ENCODE assay signal across 11 cellular contexts in the genomic region with DNA sequence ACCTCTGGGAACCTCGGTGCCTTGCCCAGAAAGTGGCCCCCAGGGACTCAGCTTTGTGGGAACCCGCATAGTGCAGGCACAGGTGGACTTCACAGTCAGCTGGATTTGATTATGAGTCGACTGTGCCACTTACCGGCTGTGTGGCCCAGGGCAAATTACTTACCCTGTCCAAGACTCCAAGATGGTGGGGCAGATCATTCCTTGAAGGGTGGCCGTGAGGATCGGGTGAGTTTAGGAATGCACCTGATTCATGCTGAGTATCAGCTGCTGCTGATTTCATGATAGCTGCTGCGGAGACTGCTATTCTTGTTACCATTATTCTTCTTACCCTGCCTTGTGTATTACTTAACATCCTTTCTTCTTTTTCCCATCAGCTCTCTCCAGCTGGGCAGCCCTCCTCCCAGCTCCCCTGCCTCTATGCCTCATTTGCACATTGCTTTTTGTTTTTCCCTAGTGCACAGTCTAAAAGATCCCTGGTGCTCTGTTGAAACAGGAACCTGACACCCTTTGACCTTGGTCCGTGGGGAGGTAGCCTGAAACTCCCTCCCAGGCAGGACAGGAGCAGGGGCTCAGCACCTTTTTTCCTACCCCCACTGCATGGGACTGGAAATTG. TPM values are rescaled to one million over a fixed set of nuclear protein-coding genes. Genes with fewer than 3 reads are reported as not detected.
A peak's percentile ranks its signal among the peaks of the same experiment; 100 is the strongest.
DNase-seq lines count a peak whose midpoint lies in the region; ATAC-seq, FAIRE-seq and TF ChIP-seq lines count a peak whose summit lies in the region.
"Had no signal": no experiment of that assay in that cellular context is flagged by ENCODE, and none has a peak within 500 bp of the region (broad histone marks: within the 10 kb centered on the region; RNA-seq: fewer than 3 reads in every experiment).

No MANE protein-coding gene starts in this region.

- H3K4me1 Mint-ChIP-seq in activated CD4-positive, alpha-beta T cell treated with anti-CD3 and anti-CD28 coated beads, Interleukin-2, amount 10 ng/mL, durations not matched to agents 24 days and 14 days: no peaks in the 10 kb centered on the region
- H3K4me1 Mint-ChIP-seq: CD8-positive, alpha-beta memory T cell had no signal

- no peak overlapping the region for H3K23ac ChIP-seq in trophoblast cell (ENCODE audit: low read length)

- no peak for TF ChIP-seq CTCF in colonic mucosa (IDR thresholded peaks at IDR 0.05)

- peak; percentile 23 for FAIRE-seq in H54 (lab: Jason Lieb, UNC)

- DNase-seq in H54 (ENCODE audit: insufficient read length, low spot score) (no peak), RPMI7951 (ENCODE audit: low read depth) (peak; percentile 65), trophoblast cell (peak; percentile 94), colonic mucosa (no peak), amniotic stem cell (lab: John Stamatoyannopoulos, UW) (no peak)
- no peak for DNase-seq in stimulated activated CD4-positive, alpha-beta T cell treated with anti-CD3 and anti-CD28 coated beads, Interleukin-4, amount 100 ng/mL, for 1 hour
- no peak for DNase-seq in activated CD4-positive, alpha-beta T cell treated with anti-CD3 and anti-CD28 coated beads, Interleukin-2, amount 10 ng/mL, durations not matched to agents 24 days and 14 days
- DNase-seq: activated naive CD4-positive, alpha-beta T cell treated with Interleukin-2 at 50 U/mL for 16 hours; CD8-positive, alpha-beta memory T cell; heart left ventricle had no signal

- no peak overlapping the region for H4K8ac ChIP-seq in trophoblast cell (ENCODE audit: low read depth, low read length)

- peaks cover 11% of the 10 kb centered on the region for H3K27me3 Mint-ChIP-seq in activated CD4-positive, alpha-beta T cell treated with anti-CD3 and anti-CD28 coated beads, Interleukin-2, amount 10 ng/mL, durations not matched to agents 24 days and 14 days

- H3K79me2 ChIP-seq in trophoblast cell (ENCODE audit: control insufficient read depth, insufficient read depth, low read length, poor library complexity): no peaks in the 10 kb centered on the region

- no peak overlapping the region for H2BK12ac ChIP-seq in trophoblast cell (ENCODE audit: low read length)

- H3K4ac ChIP-seq in trophoblast cell (ENCODE audit: low read depth, low read length): no peak overlapping the region

- no peak overlapping the region for H3K14ac ChIP-seq in trophoblast cell (ENCODE audit: low read length)

- no peak overlapping the region for H3K27ac ChIP-seq in trophoblast cell (ENCODE audit: low read depth, low read length)
- H3K27ac ChIP-seq in colonic mucosa: no peak overlapping the region

- no peak for TF ChIP-seq POLR2A in H54 (IDR thresholded peaks at IDR 0.05; ENCODE audit: low read depth, low read length)

- WGBS in trophoblast cell (ENCODE audit: extremely low coverage, insufficient coverage, insufficient read length): no CpG with 5 or more reads among the region's 8 CpGs

- H3K9me3 Mint-ChIP-seq in activated CD4-positive, alpha-beta T cell treated with anti-CD3 and anti-CD28 coated beads, Interleukin-2, amount 10 ng/mL, durations not matched to agents 24 days and 14 days: no peaks in the 10 kb centered on the region
- H3K9me3 Mint-ChIP-seq: CD8-positive, alpha-beta memory T cell had no signal

- H3K4me3 Mint-ChIP-seq in activated CD4-positive, alpha-beta T cell treated with anti-CD3 and anti-CD28 coated beads, Interleukin-2, amount 10 ng/mL, durations not matched to agents 24 days and 14 days: no peak overlapping the region
- H3K4me3 Mint-ChIP-seq: CD8-positive, alpha-beta memory T cell had no signal

- peaks cover 8 to 11% of the 10 kb centered on the region in 2 experiments for H3K4me1 ChIP-seq in trophoblast cell (ENCODE audit: control insufficient read depth in 1 of 2, insufficient read depth in 2 of 2, low read length in 2 of 2)
- no peaks in the 10 kb centered on the region for H3K4me1 ChIP-seq in colonic mucosa

- H3K9ac ChIP-seq in trophoblast cell (ENCODE audit: low read length) (no peak overlapping the region), colonic mucosa (ENCODE audit: low read depth in 2 of 2, low read length in 2 of 2) (no peak overlapping the region)

- H3K27me3 ChIP-seq in trophoblast cell (ENCODE audit: insufficient read depth, low read length) (no peaks in the 10 kb centered on the region), colonic mucosa (no peaks in the 10 kb centered on the region)
- H3K27me3 ChIP-seq: heart left ventricle had no signal

- no peak overlapping the region for H2AFZ ChIP-seq in trophoblast cell (ENCODE audit: insufficient read depth, low read length, poor library complexity)

- H3K36me3 ChIP-seq in trophoblast cell (ENCODE audit: control insufficient read depth in 1 of 2, insufficient read depth in 2 of 2, low read length in 2 of 2): no peaks in the 10 kb centered on the region
- H3K36me3 ChIP-seq in colonic mucosa: no peaks in the 10 kb centered on the region
- H3K36me3 ChIP-seq: heart left ventricle had no signal

- no peak overlapping the region for H3K18ac ChIP-seq in trophoblast cell (ENCODE audit: low read length)

- no peak overlapping the region for H2BK120ac ChIP-seq in trophoblast cell (ENCODE audit: insufficient read depth, low read length, poor library complexity)

- H3K4me3 ChIP-seq in trophoblast cell (ENCODE audit: low read depth, low read length) (no peak overlapping the region), colonic mucosa (no peak overlapping the region)
- H3K4me3 ChIP-seq: heart left ventricle had no signal

- H3K79me1 ChIP-seq in trophoblast cell (ENCODE audit: low read length): no peaks in the 10 kb centered on the region

- no peak overlapping the region for H3K4me2 ChIP-seq in trophoblast cell (ENCODE audit: low read length)

- no peak overlapping the region for H2BK5ac ChIP-seq in trophoblast cell (ENCODE audit: low read depth, low read length, poor library complexity)

- no peak overlapping the region for H3K27ac Mint-ChIP-seq in activated CD4-positive, alpha-beta T cell treated with anti-CD3 and anti-CD28 coated beads, Interleukin-2, amount 10 ng/mL, durations not matched to agents 24 days and 14 days

- no peak overlapping the region for H4K91ac ChIP-seq in trophoblast cell (ENCODE audit: low read depth, low read length)

- no peak overlapping the region for H4K12ac ChIP-seq in trophoblast cell (ENCODE audit: low read depth, low read length)

- no peaks in the 10 kb centered on the region for H3K9me3 ChIP-seq in trophoblast cell (ENCODE audit: insufficient read depth, low read depth, low read length)
- no peaks in the 10 kb centered on the region for H3K9me3 ChIP-seq in colonic mucosa
- H3K9me3 ChIP-seq: heart left ventricle had no signal

- intact Hi-C loops in colonic mucosa (cut with DNase I): no loop called here
- intact Hi-C loops in activated CD4-positive, alpha-beta T cell treated with anti-CD3 and anti-CD28 coated beads, Interleukin-2, amount 10 ng/mL, durations not matched to agents 24 days and 14 days (cut with micrococcal nuclease): no loop called here

- H3K36me3 Mint-ChIP-seq in activated CD4-positive, alpha-beta T cell treated with anti-CD3 and anti-CD28 coated beads, Interleukin-2, amount 10 ng/mL, durations not matched to agents 24 days and 14 days (ENCODE audit: low read depth): no peaks in the 10 kb centered on the region
- H3K36me3 Mint-ChIP-seq: CD8-positive, alpha-beta memory T cell had no signal

- peak; percentile 37 for ATAC-seq in esophagus mucosa

- H2AK5ac ChIP-seq in trophoblast cell (ENCODE audit: low read length): no peak overlapping the region

RNA-seq across cellular contexts. Expression of gene FHAD1, which starts 40.5 kb away (rescaled TPM):
- 5.5 and 6.8 TPM in 2 replicates for total RNA-seq in RPMI7951 (2014; rRNA removed; shearing (Covaris generic))
- total RNA-seq in esophagus mucosa (0.32 TPM), colonic mucosa (1 to 10 TPM; 1.5 to 1.8 TPM)
- polyA plus RNA-seq in trophoblast cell (2013): 0.06 and 0.11 TPM in 2 replicates
- total RNA-seq in activated CD4-positive, alpha-beta T cell treated with anti-CD3 and anti-CD28 coated beads, Interleukin-2, amount 10 ng/mL, durations not matched to agents 24 days and 14 days: not detected in 2 replicates
- total RNA-seq: CD8-positive, alpha-beta memory T cell had no signal
- polyA plus RNA-seq: CD8-positive, alpha-beta memory T cell had no signal

RNA-seq across cellular contexts. Expression of gene TMEM51, which starts 53.0 kb away (rescaled TPM):
- 19.9 and 23.4 TPM in 2 replicates for total RNA-seq in RPMI7951 (2014; rRNA removed; shearing (Covaris generic))
- 22.5 TPM for total RNA-seq in esophagus mucosa
- polyA plus RNA-seq in trophoblast cell (2013): 17.2 and 18.7 TPM in 2 replicates
- total RNA-seq in colonic mucosa: 10 to 100 TPM; 21.3 to 28.6 TPM
- 0.14 and 0.19 TPM in 2 replicates for total RNA-seq in activated CD4-positive, alpha-beta T cell treated with anti-CD3 and anti-CD28 coated beads, Interleukin-2, amount 10 ng/mL, durations not matched to agents 24 days and 14 days
- polyA plus RNA-seq: CD8-positive, alpha-beta memory T cell had no signal

Comparison
In these comparisons a context has a peak if more than half of its experiments do, and no peak if none do; other contexts are left out.
1. DNase-seq: peak in RPMI7951 (single experiment) and trophoblast cell (2 of 2); none in H54 (single experiment), stimulated activated CD4-positive, alpha-beta T cell treated with anti-CD3 and anti-CD28 coated beads, Interleukin-4, amount 100 ng/mL, for 1 hour (single experiment), colonic mucosa (single experiment), amniotic stem cell (single experiment) and activated CD4-positive, alpha-beta T cell treated with anti-CD3 and anti-CD28 coated beads, Interleukin-2, amount 10 ng/mL, durations not matched to agents 24 days and 14 days (single experiment).
2. RNA of gene TMEM51, which starts 53.0 kb away (total RNA-seq): 21.3 to 28.6 TPM in colonic mucosa, 19.9 to 23.4 TPM in RPMI7951 and 22.5 TPM in esophagus mucosa (single experiment); 0.14 to 0.19 TPM in activated CD4-positive, alpha-beta T cell treated with anti-CD3 and anti-CD28 coated beads, Interleukin-2, amount 10 ng/mL, durations not matched to agents 24 days and 14 days; every median in the first group is over 10 times any median in the second.